Comparison of ENCODE assay signal across 14 cellular contexts in the genomic region with DNA sequence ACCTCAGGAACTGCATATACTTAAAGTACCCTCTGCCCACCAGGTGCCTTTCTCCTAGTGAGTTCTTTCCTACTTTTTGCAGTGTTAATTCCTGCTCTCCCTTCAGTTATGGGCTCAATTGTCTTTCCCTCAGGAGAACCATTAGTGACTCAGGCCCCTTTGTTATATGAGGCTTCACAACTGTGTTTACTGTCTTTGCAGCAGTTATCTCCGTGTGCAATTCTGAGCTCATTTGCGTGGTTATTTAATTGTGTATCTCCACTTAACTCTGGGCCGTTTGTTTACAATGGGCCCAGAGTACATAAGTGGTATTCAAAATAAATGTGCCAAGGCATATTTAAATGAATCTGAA.
A peak's percentile ranks its signal among the peaks of the same experiment; 100 is the strongest.
DNase-seq lines count a peak whose midpoint lies in the region; ATAC-seq lines count a peak whose summit lies in the region.
"Had no signal": no experiment of that assay in that cellular context is flagged by ENCODE, and none has a peak within 500 bp of the region (broad histone marks: within the 10 kb centered on the region; RNA-seq: fewer than 3 reads in every experiment).

No MANE protein-coding gene starts in this region.

- peaks cover 31% of the 10 kb centered on the region for H3K36me3 Mint-ChIP-seq in T-helper 2 cell treated with Interferon-gamma antibody and Interleukin-4, amounts not matched to agents 5 μg/mL and 100 μg/mL, for 36 hours (ENCODE audit: low read depth)

- no peaks in the 10 kb centered on the region for H3K27me3 Mint-ChIP-seq in T-helper 2 cell treated with Interferon-gamma antibody and Interleukin-4, amounts not matched to agents 5 μg/mL and 100 μg/mL, for 36 hours (ENCODE audit: low read depth)
- H3K27me3 Mint-ChIP-seq: activated B cell treated with CpG ODN at 0.5 μM for 24 hours; effector memory CD8-positive, alpha-beta T cell had no signal

- ATAC-seq in GM21367 (IDR thresholded peaks at IDR 0.05; ENCODE audit: unreplicated experiment) (no peak), GM19455 (IDR thresholded peaks at IDR 0.05; ENCODE audit: unreplicated experiment) (no peak)
- ATAC-seq: activated T-cell treated with anti-CD3 and anti-CD28 coated beads, Interleukin-2, amount 50 U/mL, for 4 hours; effector memory CD8-positive, alpha-beta T cell; left lobe of liver had no signal

- DNase-seq in DMS53 (lab: John Stamatoyannopoulos, UW) (peak; percentile 86), NCI-H1417 treated with DMSO at 0.1 percent for 48 hours (lab: John Stamatoyannopoulos, UW) (peak; percentile 56), NCI-H774 (lab: John Stamatoyannopoulos, UW) (peak; percentile 94), iPS-NIHi11 (ENCODE audit: low spot score) (peak; percentile 16), AG20443 (ENCODE audit: low spot score) (no peak)
- DNase-seq in T-helper 2 cell treated with Interferon-gamma antibody and Interleukin-4, amounts not matched to agents 5 μg/mL and 100 μg/mL, for 36 hours (ENCODE audit: low spot score), result no peak
- DNase-seq: activated B cell treated with CpG ODN at 0.5 μM for 24 hours; activated T-cell treated with anti-CD3 and anti-CD28 coated beads, Interleukin-2, amount 50 U/mL, for 4 hours; effector memory CD8-positive, alpha-beta T cell; NCI-H226; spleen had no signal

- H3K4me3 Mint-ChIP-seq in T-helper 2 cell treated with Interferon-gamma antibody and Interleukin-4, amounts not matched to agents 5 μg/mL and 100 μg/mL, for 36 hours, result no peak overlapping the region
- H3K4me3 Mint-ChIP-seq: activated B cell treated with CpG ODN at 0.5 μM for 24 hours; activated T-cell treated with anti-CD3 and anti-CD28 coated beads, Interleukin-2, amount 50 U/mL, for 4 hours; effector memory CD8-positive, alpha-beta T cell had no signal

- peaks cover 34% of the 10 kb centered on the region for H3K4me1 Mint-ChIP-seq in T-helper 2 cell treated with Interferon-gamma antibody and Interleukin-4, amounts not matched to agents 5 μg/mL and 100 μg/mL, for 36 hours (ENCODE audit: low read depth)

- no peaks in the 10 kb centered on the region for H3K9me3 Mint-ChIP-seq in T-helper 2 cell treated with Interferon-gamma antibody and Interleukin-4, amounts not matched to agents 5 μg/mL and 100 μg/mL, for 36 hours
- H3K9me3 Mint-ChIP-seq: activated B cell treated with CpG ODN at 0.5 μM for 24 hours; activated T-cell treated with anti-CD3 and anti-CD28 coated beads, Interleukin-2, amount 50 U/mL, for 4 hours; effector memory CD8-positive, alpha-beta T cell had no signal

- H3K27ac Mint-ChIP-seq in T-helper 2 cell treated with Interferon-gamma antibody and Interleukin-4, amounts not matched to agents 5 μg/mL and 100 μg/mL, for 36 hours, result no peak overlapping the region
- H3K27ac Mint-ChIP-seq: activated B cell treated with CpG ODN at 0.5 μM for 24 hours had no signal

Comparison
In these comparisons a context has a peak if more than half of its experiments do, and no peak if none do; other contexts are left out.
1. DNase-seq: peak in DMS53 (single experiment), NCI-H1417 treated with DMSO at 0.1 percent for 48 hours (single experiment), NCI-H774 (single experiment) and iPS-NIHi11 (single experiment); none in T-helper 2 cell treated with Interferon-gamma antibody and Interleukin-4, amounts not matched to agents 5 μg/mL and 100 μg/mL, for 36 hours (single experiment) and AG20443 (single experiment).